In the genomic region with DNA sequence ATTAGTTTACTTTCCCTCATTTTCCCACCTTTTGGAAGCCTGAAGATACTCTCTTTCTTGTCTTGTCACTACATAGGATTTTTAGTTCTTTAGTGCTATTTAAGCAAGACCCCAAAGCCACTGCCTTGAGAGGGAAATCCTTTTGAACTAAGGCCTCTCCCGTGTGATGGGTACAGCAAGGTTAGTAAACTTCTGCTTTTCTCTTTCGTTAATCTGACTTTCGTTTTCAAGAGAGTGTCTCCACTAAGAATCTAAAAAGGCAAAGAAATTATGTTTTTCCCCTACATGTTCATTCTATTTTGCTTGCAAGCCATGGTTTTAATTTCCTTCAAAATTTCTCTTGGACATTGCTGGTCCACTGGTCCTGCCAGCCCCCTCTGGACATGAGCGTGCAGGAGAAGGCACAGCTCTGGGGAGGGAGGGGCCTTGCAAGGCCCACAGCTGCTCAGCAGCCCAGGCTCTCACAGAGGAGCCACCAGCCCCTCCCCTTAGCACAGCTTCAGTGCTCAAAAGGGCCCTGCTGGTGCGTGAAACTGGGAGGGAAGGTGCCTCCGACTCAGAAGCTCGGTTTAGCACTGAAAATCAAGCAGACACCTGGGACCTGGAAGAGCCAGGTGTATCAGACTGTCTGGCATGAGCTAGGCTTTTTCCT, we compare ENCODE assay signal across 8 cellular contexts.
DNase-seq lines count a peak whose midpoint lies in the region; ATAC-seq, FAIRE-seq and TF ChIP-seq lines count a peak whose summit lies in the region.

No MANE protein-coding gene starts in this region.

- peaks cover 11% of the 10 kb centered on the region for H3K9me3 Mint-ChIP-seq in glutamatergic neuron (ENCODE audit: unreplicated experiment)

- H3K4me1 ChIP-seq in OCI-LY7 (ENCODE audit: insufficient read depth, low read length, poor library complexity, severe bottlenecking) = peaks cover 15% of the 10 kb centered on the region

- peaks cover 26% of the 10 kb centered on the region for H3K4me1 Mint-ChIP-seq in glutamatergic neuron (ENCODE audit: low read depth, unreplicated experiment)

- TF ChIP-seq CTCF in OCI-LY7 (conservative IDR thresholded peaks at IDR 0.05; ENCODE audit: low read length) (no peak), glutamatergic neuron (IDR thresholded peaks at IDR 0.05; ENCODE audit: partially characterized antibody, unreplicated experiment) (no peak)

- peak overlapping the region; percentile 72 for H3K4me2 ChIP-seq in OCI-LY7 (ENCODE audit: low read length)

- POLR2A ChIA-PET in OCI-LY7 (lab: Charles Lee) = interaction anchor here (0.7 to 1.3 kb wide), 3 partner anchors 10 to 265 kb away, joined by 3 to 4 read pairs (median 3); no protein-coding TSS in a partner anchor

- H3K27ac Mint-ChIP-seq in glutamatergic neuron (ENCODE audit: unreplicated experiment) = no peak overlapping the region

- H3K79me2 ChIP-seq in OCI-LY7 (ENCODE audit: insufficient read depth, low read depth, low read length) = no peaks in the 10 kb centered on the region

- DNase-seq in Ammon's horn (ENCODE audit: low spot score) = peak; percentile 80
- peak; percentile 87 for DNase-seq in OCI-LY7 (ENCODE audit: low spot score)
- DNase-seq in glutamatergic neuron = peak; percentile 36
- DNase-seq in H4 (ENCODE audit: low spot score) = no peak
- no peak for DNase-seq in H54 (ENCODE audit: insufficient read length, low spot score)
- no peak for DNase-seq in NCI-H187 treated with DMSO at 0.1 percent for 48 hours (lab: John Stamatoyannopoulos, UW)

- no peaks in the 10 kb centered on the region for H3K36me3 ChIP-seq in OCI-LY7 (ENCODE audit: insufficient read depth, low read length)

- H3K9me2 ChIP-seq in OCI-LY7 (ENCODE audit: insufficient read depth, low read length) = no peaks in the 10 kb centered on the region

- peaks cover 2% of the 10 kb centered on the region for H3K27me3 Mint-ChIP-seq in glutamatergic neuron (ENCODE audit: unreplicated experiment)

- peak; percentile 97 for ATAC-seq in GM18868 (IDR thresholded peaks at IDR 0.05; ENCODE audit: unreplicated experiment)
- peak; percentile 81 for ATAC-seq in HG02970 (IDR thresholded peaks at IDR 0.05; ENCODE audit: low FRiP score, unreplicated experiment)

- no peaks in the 10 kb centered on the region for H4K20me1 ChIP-seq in OCI-LY7 (ENCODE audit: insufficient read depth, low read length)

- peak overlapping the region; percentile 65 for H3K27ac ChIP-seq in OCI-LY7 (ENCODE audit: low read depth, low read length, poor library complexity, severe bottlenecking)

- H2AFZ ChIP-seq in OCI-LY7 (ENCODE audit: low read length) = peak overlapping the region; percentile 74

- CTCF ChIA-PET in OCI-LY7 (lab: Charles Lee; ENCODE audit: unreplicated experiment) = no interaction called here

- peak overlapping the region; percentile 56 for H3K4me3 ChIP-seq in OCI-LY7 (ENCODE audit: low read depth, low read length, poor library complexity, severe bottlenecking)

- no peak for TF ChIP-seq POLR2A in H54 (IDR thresholded peaks at IDR 0.05; ENCODE audit: low read depth, low read length)

- no TSS peak for BruUV-seq in OCI-LY7 (replicated peaks; lab: Mats Ljungman, UMichigan)

- intact Hi-C loops in OCI-LY7 (cut with micrococcal nuclease; ENCODE audit: unreplicated experiment) = loop anchor here (5.0 to 10.0 kb wide), 5 partner anchors 164 to 459 kb away; no protein-coding TSS in a partner anchor

- no peaks in the 10 kb centered on the region for H3K9me3 ChIP-seq in OCI-LY7 (ENCODE audit: low read length)

- FAIRE-seq in H54 (lab: Jason Lieb, UNC) = no peak

- no peaks in the 10 kb centered on the region for H3K36me3 Mint-ChIP-seq in glutamatergic neuron (ENCODE audit: unreplicated experiment)

- no peak overlapping the region for H3K4me3 Mint-ChIP-seq in glutamatergic neuron (ENCODE audit: unreplicated experiment)

Comparison
In these comparisons a context has a peak if more than half of its experiments do, and no peak if none do; other contexts are left out.
1. DNase-seq: peak in Ammon's horn (single experiment), OCI-LY7 (single experiment) and glutamatergic neuron (single experiment); none in H4 (single experiment), H54 (single experiment) and NCI-H187 treated with DMSO at 0.1 percent for 48 hours (single experiment).